In genomic region chr11:16180868-16181267, GRCh38 we compare ENCODE assay signal across 21 cellular contexts.
A peak's percentile ranks its signal among the peaks of the same experiment; 100 is the strongest.
DNase-seq lines count a peak whose midpoint lies in the region; ATAC-seq and TF ChIP-seq lines count a peak whose summit lies in the region.
"Had no signal": no experiment of that assay in that cellular context is flagged by ENCODE, and none has a peak within 500 bp of the region (broad histone marks: within the 10 kb centered on the region; RNA-seq: fewer than 3 reads in every experiment).

No MANE protein-coding gene starts in this region.

- no peak overlapping the region for H3K9ac ChIP-seq in IMR-90 (ENCODE audit: low read depth, low read length)
- H3K9ac ChIP-seq in endodermal cell (ENCODE audit: extremely low read depth, low read length, poor library complexity, severe bottlenecking): no peak overlapping the region
- no peak overlapping the region for H3K9ac ChIP-seq in iPS-20b (ENCODE audit: low read depth, low read length)

- no CpG with 5 or more reads among the region's 1 CpG for WGBS in IMR-90 (ENCODE audit: extremely low coverage in 2 of 2, insufficient read length in 1 of 2), 2 experiments
- 25% methylated on average over 1 of the region's 1 CpG; no CpG with 5 or more reads in 1 of the 2 experiments for WGBS in endodermal cell (ENCODE audit: insufficient coverage in 1 of 2, insufficient read length in 1 of 2), 2 experiments

- H3K27me3 Mint-ChIP-seq in endodermal cell (ENCODE audit: insufficient read depth): no peaks in the 10 kb centered on the region
- H3K27me3 Mint-ChIP-seq: CD4-positive, CD25-positive, alpha-beta regulatory T cell had no signal

- DNase-seq in IMR-90 (no peak), endodermal cell (no peak), iPS-NIHi7 (ENCODE audit: extremely low spot score) (no peak), NCI-H82 (lab: John Stamatoyannopoulos, UW) (no peak)
- no peak for DNase-seq in activated naive CD4-positive, alpha-beta T cell (lab: John Stamatoyannopoulos, UW)
- DNase-seq: ACHN; BE2C; C1 segment of cervical spinal cord; CD4-positive, CD25-positive, alpha-beta regulatory T cell; CD8-positive, alpha-beta memory T cell; COR-L47; DMS 273 treated with DMSO at 0.1 percent for 48 hours; DMS53; DND-41; EL; GOT3 had no signal

- peak overlapping the region; percentile 12; the same call in 1 of the 2 replicates for H2BK120ac ChIP-seq in IMR-90 (ENCODE audit: low read depth, low read length)

- no TSS peak for BruUV-seq in IMR-90 (replicated peaks; lab: Mats Ljungman, UMichigan)

- no peak overlapping the region for H2AK9ac ChIP-seq in IMR-90 (replicated peaks; ENCODE audit: low read depth, low read length, poor library complexity)

- intact Hi-C loops in IMR-90 (cut with micrococcal nuclease): no loop called here

- no peak overlapping the region for H4K8ac ChIP-seq in IMR-90 (ENCODE audit: low read depth in 2 of 2, low read length in 2 of 2)

- TF ChIP-seq POLR2A in IMR-90 (IDR thresholded peaks at IDR 0.05; ENCODE audit: low read depth, low read length): no peak

- no peaks in the 10 kb centered on the region for H3K9me3 Mint-ChIP-seq in endodermal cell

- no peak overlapping the region for H3K4me3 Mint-ChIP-seq in endodermal cell
- H3K4me3 Mint-ChIP-seq: CD4-positive, CD25-positive, alpha-beta regulatory T cell; CD8-positive, alpha-beta memory T cell had no signal

- H2BK15ac ChIP-seq in IMR-90 (ENCODE audit: low read depth, low read length): no peak overlapping the region

- peak overlapping the region; percentile 64 for H3K27ac Mint-ChIP-seq in endodermal cell
- H3K27ac Mint-ChIP-seq: CD4-positive, CD25-positive, alpha-beta regulatory T cell; CD8-positive, alpha-beta memory T cell had no signal

- no peak overlapping the region for H2AFZ ChIP-seq in IMR-90 (replicated peaks; ENCODE audit: low read length, poor library complexity)

- peaks cover 3% of the 10 kb centered on the region; the same call in 1 of the 2 replicates for H3K4me1 ChIP-seq in IMR-90 (ENCODE audit: control insufficient read depth, insufficient read depth, low read length)
- peaks cover 5% of the 10 kb centered on the region for H3K4me1 ChIP-seq in endodermal cell (ENCODE audit: control insufficient read depth, insufficient read depth, low read length)
- peaks cover 48% of the 10 kb centered on the region for H3K4me1 ChIP-seq in iPS-20b (ENCODE audit: insufficient read depth, low read length)

- ATAC-seq in IMR-90 (ENCODE audit: low read depth) (no peak), HG03571 (IDR thresholded peaks at IDR 0.05; ENCODE audit: unreplicated experiment) (no peak)
- ATAC-seq: GM12878, K562 had no signal

- H2BK20ac ChIP-seq in IMR-90 (ENCODE audit: low read depth, low read length): no peak overlapping the region

- no peak overlapping the region for H2AK5ac ChIP-seq in IMR-90 (ENCODE audit: low read depth, low read length)

- no peaks in the 10 kb centered on the region for H3K27me3 ChIP-seq in IMR-90 (ENCODE audit: control insufficient read depth, insufficient read depth, low read length)
- H3K27me3 ChIP-seq in endodermal cell (ENCODE audit: control insufficient read depth, insufficient read depth, low read length, poor library complexity, severe bottlenecking): no peaks in the 10 kb centered on the region
- no peaks in the 10 kb centered on the region for H3K27me3 ChIP-seq in iPS-20b (ENCODE audit: insufficient read depth, low read length)
- H3K27me3 ChIP-seq: BE2C had no signal

- H3K9me3 ChIP-seq in IMR-90 (ENCODE audit: control insufficient read depth, insufficient read depth, low read length) (no peaks in the 10 kb centered on the region), endodermal cell (ENCODE audit: control insufficient read depth, low read length) (no peaks in the 10 kb centered on the region), iPS-20b (ENCODE audit: insufficient read depth, low read depth, low read length) (no peaks in the 10 kb centered on the region)
- H3K9me3 ChIP-seq: BE2C, HAP-1 had no signal

- H3K36me3 Mint-ChIP-seq in endodermal cell (ENCODE audit: low read depth): no peaks in the 10 kb centered on the region
- H3K36me3 Mint-ChIP-seq: CD4-positive, CD25-positive, alpha-beta regulatory T cell; CD8-positive, alpha-beta memory T cell had no signal

- peaks cover 33% of the 10 kb centered on the region for H3K4me1 Mint-ChIP-seq in endodermal cell
- H3K4me1 Mint-ChIP-seq: CD4-positive, CD25-positive, alpha-beta regulatory T cell; CD8-positive, alpha-beta memory T cell had no signal

- H4K20me1 ChIP-seq in IMR-90 (ENCODE audit: insufficient read depth, low read length): no peaks in the 10 kb centered on the region

- no peaks in the 10 kb centered on the region for H3K9me1 ChIP-seq in IMR-90 (ENCODE audit: insufficient read depth, low read length)

- CTCF ChIA-PET in IMR-90 (lab: Yijun Ruan, JAX): no interaction called here

- no peak overlapping the region for H3K4me2 ChIP-seq in IMR-90 (ENCODE audit: low read depth, low read length)

- H3K23ac ChIP-seq in IMR-90 (ENCODE audit: low read depth, low read length): no peak overlapping the region

- H4K5ac ChIP-seq in IMR-90 (ENCODE audit: low read depth, low read length): no peak overlapping the region

- TF ChIP-seq CTCF in IMR-90 (conservative IDR thresholded peaks at IDR 0.05; ENCODE audit: low read depth, low read length) (no peak), endodermal cell (conservative IDR thresholded peaks at IDR 0.05) (no peak)

- TF ChIP-seq RAD21 in IMR-90 (IDR thresholded peaks at IDR 0.05; ENCODE audit: low read length): no peak

- in situ Hi-C loops in IMR-90 (cut with MboI; ENCODE audit: low sequenced_read_pairs): no loop called here

- H4K91ac ChIP-seq in IMR-90 (ENCODE audit: insufficient read depth, low read depth, low read length): no peak overlapping the region

- no peaks in the 10 kb centered on the region; a peak in 1 of 4 replicates for H3K79me1 ChIP-seq in IMR-90 (ENCODE audit: low read depth in 1 of 2, low read length in 2 of 2)

- no peak overlapping the region for H3K4me3 ChIP-seq in IMR-90 (ENCODE audit: insufficient read depth, low read depth, low read length)
- no peak overlapping the region for H3K4me3 ChIP-seq in endodermal cell (ENCODE audit: low read length)
- peak overlapping the region; percentile 8; the same call in 1 of the 2 replicates for H3K4me3 ChIP-seq in iPS-20b (ENCODE audit: low read length)
- H3K4me3 ChIP-seq: GM12878, HAP-1, K562 had no signal

- POLR2A ChIA-PET in IMR-90 (lab: Charles Lee; ENCODE audit: unreplicated experiment): no interaction called here

- no peak overlapping the region for H3K14ac ChIP-seq in IMR-90 (replicated peaks; ENCODE audit: low read depth, low read length)

- H3K36me3 ChIP-seq in IMR-90 (ENCODE audit: control insufficient read depth, insufficient read depth, low read length) (no peaks in the 10 kb centered on the region), endodermal cell (ENCODE audit: control insufficient read depth, insufficient read depth, low read length) (no peaks in the 10 kb centered on the region), iPS-20b (ENCODE audit: insufficient read depth, low read depth, low read length) (no peaks in the 10 kb centered on the region)
- H3K36me3 ChIP-seq: BE2C, HAP-1 had no signal

- no peak overlapping the region for H3K4ac ChIP-seq in IMR-90 (ENCODE audit: low read depth, low read length)

- H3K27ac ChIP-seq in IMR-90 (ENCODE audit: insufficient read depth, low read length): no peak overlapping the region
- no peak overlapping the region for H3K27ac ChIP-seq in endodermal cell (ENCODE audit: low read depth, low read length)
- H3K27ac ChIP-seq in iPS-20b (ENCODE audit: low read length): no peak overlapping the region

- dilution Hi-C loops in IMR-90 (cut with HindIII; ENCODE audit: low sequenced_read_pairs, unreplicated experiment): no loop called here

- H3K56ac ChIP-seq in IMR-90 (ENCODE audit: extremely low read depth, insufficient read depth, low read length): no peak overlapping the region

- H3K18ac ChIP-seq in IMR-90 (ENCODE audit: low read depth, low read length): no peak overlapping the region

- no peak overlapping the region for H2BK5ac ChIP-seq in IMR-90 (ENCODE audit: low read depth, low read length, poor library complexity, severe bottlenecking)

TF ChIP-seq in IMR-90, 13 proteins besides CTCF, POLR2A, EP300 and RAD21:
- TF ChIP-seq MAZ (IDR thresholded peaks at IDR 0.05; ENCODE audit: borderline replicate concordance, low read depth, low read length): no peak
- TF ChIP-seq MXI1 (IDR thresholded peaks at IDR 0.05; ENCODE audit: borderline replicate concordance, low read depth, low read length): no peak
- TF ChIP-seq RFX5 (IDR thresholded peaks at IDR 0.05; ENCODE audit: low read depth, low read length): no peak
- no peak for TF ChIP-seq NFE2L2 (IDR thresholded peaks at IDR 0.05; ENCODE audit: low read depth, low read length)
- no peak for TF ChIP-seq FOS (IDR thresholded peaks at IDR 0.05; ENCODE audit: low read depth, low read length)
- no peak for TF ChIP-seq SMC3 (IDR thresholded peaks at IDR 0.05; ENCODE audit: low read depth, low read length)
- TF ChIP-seq, protein P1, sequence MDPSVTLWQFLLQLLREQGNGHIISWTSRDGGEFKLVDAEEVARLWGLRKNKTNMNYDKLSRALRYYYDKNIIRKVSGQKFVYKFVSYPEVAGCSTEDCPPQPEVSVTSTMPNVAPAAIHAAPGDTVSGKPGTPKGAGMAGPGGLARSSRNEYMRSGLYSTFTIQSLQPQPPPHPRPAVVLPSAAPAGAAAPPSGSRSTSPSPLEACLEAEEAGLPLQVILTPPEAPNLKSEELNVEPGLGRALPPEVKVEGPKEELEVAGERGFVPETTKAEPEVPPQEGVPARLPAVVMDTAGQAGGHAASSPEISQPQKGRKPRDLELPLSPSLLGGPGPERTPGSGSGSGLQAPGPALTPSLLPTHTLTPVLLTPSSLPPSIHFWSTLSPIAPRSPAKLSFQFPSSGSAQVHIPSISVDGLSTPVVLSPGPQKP (IDR thresholded peaks at IDR 0.05; ENCODE audit: borderline replicate concordance, low read depth, low read length): no peak
- TF ChIP-seq MAFK (IDR thresholded peaks at IDR 0.05; ENCODE audit: low read depth, low read length): no peak
- no peak for TF ChIP-seq CHD1 (IDR thresholded peaks at IDR 0.05; ENCODE audit: low read depth, low read length)
- no peak for TF ChIP-seq RCOR1 (IDR thresholded peaks at IDR 0.05; ENCODE audit: insufficient replicate concordance, low read length)
- TF ChIP-seq, protein P2, sequence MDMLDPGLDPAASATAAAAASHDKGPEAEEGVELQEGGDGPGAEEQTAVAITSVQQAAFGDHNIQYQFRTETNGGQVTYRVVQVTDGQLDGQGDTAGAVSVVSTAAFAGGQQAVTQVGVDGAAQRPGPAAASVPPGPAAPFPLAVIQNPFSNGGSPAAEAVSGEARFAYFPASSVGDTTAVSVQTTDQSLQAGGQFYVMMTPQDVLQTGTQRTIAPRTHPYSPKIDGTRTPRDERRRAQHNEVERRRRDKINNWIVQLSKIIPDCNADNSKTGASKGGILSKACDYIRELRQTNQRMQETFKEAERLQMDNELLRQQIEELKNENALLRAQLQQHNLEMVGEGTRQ (IDR thresholded peaks at IDR 0.05; ENCODE audit: low read depth, low read length): no peak
- no peak for TF ChIP-seq CEBPB (IDR thresholded peaks at IDR 0.05; ENCODE audit: low read depth, low read length)
- no peak for TF ChIP-seq BHLHE40 (IDR thresholded peaks at IDR 0.05; ENCODE audit: low read depth, low read length)
